ENCODE assay signal across 2 cellular contexts in genomic region chr22:46827072-46827780, GRCh38.
TF ChIP-seq lines count a peak whose summit lies in the region.

No MANE protein-coding gene starts in this region.

TF ChIP-seq in GM23338, 12 proteins besides CTCF, POLR2A, EP300 and RAD21:
- TF ChIP-seq POLR2AphosphoS5 (IDR thresholded peaks at IDR 0.05; ENCODE audit: low read depth), result no peak
- peak; percentile 28; the same call in 1 of the 2 replicates for TF ChIP-seq CREB1 (CRISPR knock-in tag; IDR thresholded peaks at IDR 0.05; ENCODE audit: low read depth)

TF ChIP-seq in H1, 55 proteins besides CTCF, POLR2A, EP300 and RAD21:
- TF ChIP-seq JUND (IDR thresholded peaks at IDR 0.05; ENCODE audit: low read length), result 0 out of 2 replicates have a peak, but pooled peaks have one; percentile 14
- TF ChIP-seq SUZ12 (IDR thresholded peaks at IDR 0.05; ENCODE audit: low read length), result no peak
- no peak for TF ChIP-seq CHD1 (IDR thresholded peaks at IDR 0.05; ENCODE audit: low read depth, low read length)
- peak; percentile 59; the same call in 1 of the 2 replicates for TF ChIP-seq BACH1 (IDR thresholded peaks at IDR 0.05; ENCODE audit: low read length)
- TF ChIP-seq BRCA1 (IDR thresholded peaks at IDR 0.05; ENCODE audit: low read depth, low read length), result no peak
- peak; percentile 81 for TF ChIP-seq MAX (IDR thresholded peaks at IDR 0.05)
- peak; percentile 31; the same call in 1 of the 2 replicates for TF ChIP-seq USF2 (IDR thresholded peaks at IDR 0.05; ENCODE audit: low read length)
- TF ChIP-seq MAFK (IDR thresholded peaks at IDR 0.05; ENCODE audit: low read depth, low read length), result peak; percentile 77; the same call in 1 of the 2 replicates
- TF ChIP-seq YY1 (IDR thresholded peaks at IDR 0.05; ENCODE audit: low read depth, low read length), result 0 out of 2 replicates have a peak, but pooled peaks have one; percentile 21
- TF ChIP-seq E2F6 (IDR thresholded peaks at IDR 0.05), result 0 out of 2 replicates have a peak, but pooled peaks have one; percentile 21
- peak; percentile 73; the same call in 1 of the 2 replicates for TF ChIP-seq CREB1 (IDR thresholded peaks at IDR 0.05)
